In the genomic region with DNA sequence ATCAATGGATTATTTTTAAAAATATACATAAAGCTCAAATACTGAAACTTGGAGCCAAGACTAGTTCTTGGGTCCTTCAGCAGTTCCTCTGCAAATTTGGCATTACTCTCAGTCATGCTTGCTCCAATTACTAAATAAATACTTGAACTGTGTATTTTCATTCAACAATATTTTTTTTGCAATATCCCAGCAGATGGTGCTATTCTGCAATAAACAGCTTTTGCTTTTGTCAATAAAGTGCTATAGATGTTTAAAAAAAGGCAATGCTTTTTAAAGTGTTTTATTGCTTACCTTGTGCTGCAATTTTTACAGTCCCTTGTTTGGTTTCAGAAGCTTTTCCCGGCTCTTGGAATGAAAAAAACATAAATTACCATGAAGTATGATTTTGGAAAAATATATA, we compare ENCODE assay signal across 10 cellular contexts.
DNase-seq lines count a peak whose midpoint lies in the region; ATAC-seq and TF ChIP-seq lines count a peak whose summit lies in the region.
"Had no signal": no experiment of that assay in that cellular context is flagged by ENCODE, and none has a peak within 500 bp of the region (broad histone marks: within the 10 kb centered on the region; RNA-seq: fewer than 3 reads in every experiment).

No MANE protein-coding gene starts in this region.

- POLR2A ChIA-PET in activated CD8-positive, alpha-beta T cell treated with anti-CD3 and anti-CD28 coated beads, Interleukin-2, amount 10 ng/mL, durations not matched to agents 7 days and 5 days (lab: Charles Lee) = no interaction called here

- H3K27me3 Mint-ChIP-seq in activated CD8-positive, alpha-beta T cell treated with anti-CD3 and anti-CD28 coated beads, Interleukin-2, amount 10 ng/mL, durations not matched to agents 7 days and 5 days (ENCODE audit: low read depth) = no peaks in the 10 kb centered on the region

- H3K27me3 ChIP-seq in OCI-LY3 (ENCODE audit: low read depth, low read length) = no peaks in the 10 kb centered on the region

- H3K36me3 ChIP-seq in OCI-LY3 (replicated peaks; ENCODE audit: low read depth, low read length) = no peaks in the 10 kb centered on the region

- DNase-seq in AG10803 (ENCODE audit: low read depth) (no peak), HT1080 (ENCODE audit: low read depth) (peak; percentile 27), foreskin melanocyte (peak; percentile 24), foreskin fibroblast (no peak)
- DNase-seq in activated CD8-positive, alpha-beta T cell treated with anti-CD3 and anti-CD28 coated beads, Interleukin-2, amount 10 ng/mL, durations not matched to agents 7 days and 5 days = no peak
- DNase-seq: activated CD8-positive, alpha-beta memory T cell treated with anti-CD3 and anti-CD28 coated beads for 24 hours; hippocampal formation had no signal

- no peak overlapping the region for H3K27ac ChIP-seq in OCI-LY3 (ENCODE audit: low read length)

- no peak overlapping the region for H3K4me3 Mint-ChIP-seq in activated CD8-positive, alpha-beta T cell treated with anti-CD3 and anti-CD28 coated beads, Interleukin-2, amount 10 ng/mL, durations not matched to agents 7 days and 5 days

- H3K4me3 ChIP-seq in AG10803 (ENCODE audit: low read length) = no peak overlapping the region
- H3K4me3 ChIP-seq in OCI-LY3 (ENCODE audit: low read length) = no peak overlapping the region
- no peak overlapping the region for H3K4me3 ChIP-seq in foreskin fibroblast (ENCODE audit: low read depth in 1 of 2, low read length in 2 of 2)

- H3K9ac ChIP-seq in OCI-LY3 (ENCODE audit: low read length) = no peak overlapping the region

- no peaks in the 10 kb centered on the region for H3K9me3 Mint-ChIP-seq in activated CD8-positive, alpha-beta T cell treated with anti-CD3 and anti-CD28 coated beads, Interleukin-2, amount 10 ng/mL, durations not matched to agents 7 days and 5 days (ENCODE audit: insufficient read depth)

- H3K4me2 ChIP-seq in OCI-LY3 (ENCODE audit: low read length) = no peak overlapping the region

- CTCF ChIA-PET in activated CD8-positive, alpha-beta T cell treated with anti-CD3 and anti-CD28 coated beads, Interleukin-2, amount 10 ng/mL, durations not matched to agents 7 days and 5 days (lab: Charles Lee) = no interaction called here

- peak; percentile 19; the same call in 1 of the 2 replicates for TF ChIP-seq CTCF in AG10803 (conservative IDR thresholded peaks at IDR 0.05; ENCODE audit: low read length)
- peak; percentile 40 for TF ChIP-seq CTCF in OCI-LY3 (IDR thresholded peaks at IDR 0.05; ENCODE audit: low read depth, low read length)
- TF ChIP-seq CTCF in foreskin fibroblast (IDR thresholded peaks at IDR 0.05; ENCODE audit: low read depth, low read length) = no peak

- H3K36me3 Mint-ChIP-seq in activated CD8-positive, alpha-beta T cell treated with anti-CD3 and anti-CD28 coated beads, Interleukin-2, amount 10 ng/mL, durations not matched to agents 7 days and 5 days (ENCODE audit: low read depth) = no peaks in the 10 kb centered on the region

- H3K9me3 ChIP-seq in OCI-LY3 (ENCODE audit: insufficient read depth, low read length) = no peaks in the 10 kb centered on the region

- H3K4me1 Mint-ChIP-seq in activated CD8-positive, alpha-beta T cell treated with anti-CD3 and anti-CD28 coated beads, Interleukin-2, amount 10 ng/mL, durations not matched to agents 7 days and 5 days (ENCODE audit: low read depth) = no peaks in the 10 kb centered on the region

- ATAC-seq in HG03354 (IDR thresholded peaks at IDR 0.05; ENCODE audit: poor library complexity, severe bottlenecking, unreplicated experiment) = no peak
- ATAC-seq in activated CD8-positive, alpha-beta T cell treated with anti-CD3 and anti-CD28 coated beads, Interleukin-2, amount 10 ng/mL, durations not matched to agents 7 days and 5 days = no peak
- ATAC-seq in HG03280 (IDR thresholded peaks at IDR 0.05; ENCODE audit: unreplicated experiment) = no peak

- H3K27ac Mint-ChIP-seq in activated CD8-positive, alpha-beta T cell treated with anti-CD3 and anti-CD28 coated beads, Interleukin-2, amount 10 ng/mL, durations not matched to agents 7 days and 5 days = no peak overlapping the region

- H2AFZ ChIP-seq in OCI-LY3 (ENCODE audit: low read depth, low read length) = no peak overlapping the region

- H4K20me1 ChIP-seq in OCI-LY3 (ENCODE audit: insufficient read depth, low read length) = no peaks in the 10 kb centered on the region

- H3K79me2 ChIP-seq in OCI-LY3 (ENCODE audit: low read length) = no peaks in the 10 kb centered on the region

- no peaks in the 10 kb centered on the region for H3K4me1 ChIP-seq in OCI-LY3 (ENCODE audit: low read length)

Comparison
In these comparisons a context has a peak if more than half of its experiments do, and no peak if none do; other contexts are left out.
1. DNase-seq: peak in HT1080 (single experiment) and foreskin melanocyte (single experiment); none in AG10803 (single experiment), foreskin fibroblast (0 of 2) and activated CD8-positive, alpha-beta T cell treated with anti-CD3 and anti-CD28 coated beads, Interleukin-2, amount 10 ng/mL, durations not matched to agents 7 days and 5 days (single experiment).